In genomic region chr10:6692856-6693255, GRCh38 we compare ENCODE assay signal across 1 cellular context.
TF ChIP-seq lines count a peak whose summit lies in the region.

No MANE protein-coding gene starts in this region.

TF ChIP-seq in H1, 55 proteins besides CTCF, POLR2A, EP300 and RAD21 (continued from another document):
- TF ChIP-seq ATF2 (IDR thresholded peaks at IDR 0.05; ENCODE audit: low read length) (no peak), ASH2L (IDR thresholded peaks at IDR 0.05; ENCODE audit: low read length) (no peak), BCL11A (IDR thresholded peaks at IDR 0.05; ENCODE audit: low read depth in 2 of 2, low read length in 2 of 2) (no peak), TAF7 (optimal IDR thresholded peaks at IDR 0.05; ENCODE audit: borderline replicate concordance, low read depth, low read length) (no peak), ZNF274 (IDR thresholded peaks at IDR 0.05; ENCODE audit: borderline replicate concordance, extremely low read depth, low read length) (no peak)
